ENCODE assay signal across 8 cellular contexts in genomic region chr1:20589331-20590312, GRCh38. TPM values are rescaled to one million over a fixed set of nuclear protein-coding genes. Genes with fewer than 3 reads are reported as not detected.
DNase-seq lines count a peak whose midpoint lies in the region; ATAC-seq and TF ChIP-seq lines count a peak whose summit lies in the region.

No MANE protein-coding gene starts in this region.

- no peak for TF ChIP-seq CTCF in Peyer's patch (IDR thresholded peaks at IDR 0.05)
- TF ChIP-seq CTCF in foreskin fibroblast (IDR thresholded peaks at IDR 0.05; ENCODE audit: low read depth, low read length): no peak
- TF ChIP-seq CTCF in nephron (IDR thresholded peaks at IDR 0.05; ENCODE audit: unreplicated experiment in 3 of 3): no peak
- TF ChIP-seq CTCF in brain microvascular endothelial cell (IDR thresholded peaks at IDR 0.05; ENCODE audit: low read depth, low read length, missing control alignments): no peak
- TF ChIP-seq CTCF in tibial nerve (IDR thresholded peaks at IDR 0.05): no peak

- no peaks in the 10 kb centered on the region for H3K27me3 ChIP-seq in Peyer's patch
- no peaks in the 10 kb centered on the region for H3K27me3 ChIP-seq in brain microvascular endothelial cell (replicated peaks)
- H3K27me3 ChIP-seq in tibial nerve: peaks cover 0 to 56% of the 10 kb centered on the region in 2 donors

- H3K4me1 ChIP-seq in Peyer's patch (peaks cover 0 to 16% (median 0%) of the 10 kb centered on the region in 4 donors), tibial nerve (peaks cover 0 to 9% (median 0%) of the 10 kb centered on the region in 4 donors)

- TF ChIP-seq EP300 in tibial nerve (IDR thresholded peaks at IDR 0.05): no peak

- ATAC-seq in HG02623 (IDR thresholded peaks at IDR 0.05; ENCODE audit: unreplicated experiment): no peak

- TF ChIP-seq POLR2A in Peyer's patch (IDR thresholded peaks at IDR 0.05): no peak
- no peak for TF ChIP-seq POLR2A in tibial nerve (IDR thresholded peaks at IDR 0.05)

- H3K4me3 ChIP-seq in Peyer's patch: peak overlapping the region in 3 of 4 donors; percentile 20 to 64 (median 51)
- H3K4me3 ChIP-seq in foreskin fibroblast (ENCODE audit: low read depth in 1 of 2, low read length in 2 of 2): peak overlapping the region in 1 of 2 donors; percentile 30
- no peak overlapping the region for H3K4me3 ChIP-seq in brain microvascular endothelial cell (ENCODE audit: low read depth, low read length)
- peak overlapping the region in 2 of 4 donors; percentile 14 to 34 for H3K4me3 ChIP-seq in tibial nerve

- H3K36me3 ChIP-seq in Peyer's patch (no peaks in the 10 kb centered on the region), brain microvascular endothelial cell (replicated peaks) (no peaks in the 10 kb centered on the region), tibial nerve (no peaks in the 10 kb centered on the region)

- H3K4me3 Mint-ChIP-seq in nephron: peak overlapping the region; percentile 68 to 79 (median 78)

- in situ Hi-C loops in brain microvascular endothelial cell (cut with HindIII; ENCODE audit: low pct_ligation_motif_present, low sequenced_read_pairs): no loop called here

- H3K27ac ChIP-seq in Peyer's patch (peak overlapping the region in 3 of 4 donors; percentile 69 to 91 (median 88)), brain microvascular endothelial cell (no peak overlapping the region), tibial nerve (peak overlapping the region in 2 of 4 donors; percentile 62 to 66)

- no peaks in the 10 kb centered on the region for H3K36me3 Mint-ChIP-seq in nephron (ENCODE audit: low read depth)

- peaks cover 4% of the 10 kb centered on the region for H3K27me3 Mint-ChIP-seq in nephron (ENCODE audit: low read depth)

- H3K4me1 Mint-ChIP-seq in nephron: peaks cover 18% of the 10 kb centered on the region

- H3K27ac Mint-ChIP-seq in nephron: peak overlapping the region; percentile 96 to 98 (median 98)

- H3K9me3 ChIP-seq in Peyer's patch (peaks cover 0 to 4% (median 0%) of the 10 kb centered on the region in 4 donors), tibial nerve (peaks cover 0 to 4% (median 0%) of the 10 kb centered on the region in 4 donors)

- DNase-seq in CD1c-positive myeloid dendritic cell (ENCODE audit: extremely low spot score) (peak; percentile 93), Peyer's patch (peak in 2 of 3 donors; percentile 50 to 55), foreskin fibroblast (peak; percentile 79 to 80), brain microvascular endothelial cell (no peak), NCI-H748 (lab: John Stamatoyannopoulos, UW; ENCODE audit: unreplicated experiment) (no peak), tibial nerve (ENCODE audit: low spot score in 2 of 2) (no peak)

- H3K9me3 Mint-ChIP-seq in nephron: no peaks in the 10 kb centered on the region

- WGBS in tibial nerve, 2 donors: 26 to 32% methylated on average over 23 to 24 of the region's 24 CpGs

RNA-seq across cellular contexts. Expression of gene CDA, which starts 0.7 kb away (rescaled TPM):
- total RNA-seq in Peyer's patch: 10 to 100 TPM in 3 of 4 donors, not detected in 1; 33.9 to 47.1 (median 39.1) TPM
- total RNA-seq in tibial nerve: 1 to 10 TPM in 3 of 4 donors, under 1 TPM in 1; 0.84 to 5.7 (median 3.8) TPM

RNA-seq across cellular contexts. Expression of gene FAM43B, which starts 37.2 kb away (rescaled TPM):
- total RNA-seq in Peyer's patch (not detected), tibial nerve (1 to 10 TPM in 1 of 4 donors, under 1 TPM in 1, not detected in 2; 0.90 to 1.0 TPM)

RNA-seq across cellular contexts. Expression of gene PINK1, which starts 43.6 kb away (rescaled TPM):
- total RNA-seq in Peyer's patch: 10 to 100 TPM; 71.8 to 96.1 (median 89.4) TPM
- 100 to 1,000 TPM in 3 of 4 donors, 10 to 100 TPM in 1; 93.9 to 134 (median 124) TPM for total RNA-seq in tibial nerve

Comparison
In these comparisons a context has a peak if more than half of its experiments do, and no peak if none do; other contexts are left out.
1. DNase-seq: peak in CD1c-positive myeloid dendritic cell (single experiment), Peyer's patch (2 of 3) and foreskin fibroblast (2 of 2); none in brain microvascular endothelial cell (single experiment), NCI-H748 (single experiment) and tibial nerve (0 of 2).